ENCODE assay signal across 19 cellular contexts in genomic region chr1:4090976-4091660, GRCh38.
DNase-seq lines count a peak whose midpoint lies in the region; ATAC-seq and TF ChIP-seq lines count a peak whose summit lies in the region.
"Had no signal": no experiment of that assay in that cellular context is flagged by ENCODE, and none has a peak within 500 bp of the region (broad histone marks: within the 10 kb centered on the region; RNA-seq: fewer than 3 reads in every experiment).

No MANE protein-coding gene starts in this region.

- H3K4me3 ChIP-seq in osteoblast (ENCODE audit: insufficient read depth, low read length): no peak overlapping the region
- no peak overlapping the region for H3K4me3 ChIP-seq in sigmoid colon
- H3K4me3 ChIP-seq: BLaER1 treated with 17β-estradiol and CSF1 and Interleukin-3, amounts not matched to agents 10 nM and 100 nM; GM23248 had no signal

- WGBS in sigmoid colon, 2 donors: 82 to 90% methylated on average over 6 of the region's 6 CpGs

- no peaks in the 10 kb centered on the region for H3K79me2 ChIP-seq in osteoblast (ENCODE audit: insufficient read depth, low read length)

- no peak for ATAC-seq in natural killer cell treated with Interleukin-12 subunit alpha and Interleukin-12 subunit beta and Interleukin-15 and Interleukin-18, amount 100 ng/mL, for 72 hours
- no peak for ATAC-seq in GM21423 (IDR thresholded peaks at IDR 0.05; ENCODE audit: unreplicated experiment)

- intact Hi-C loops in sigmoid colon (cut with DNase I): no loop called here

- peak; percentile 14 for DNase-seq in activated effector memory CD4-positive, alpha-beta T cell treated with anti-CD3 and anti-CD28 coated beads, Interleukin-2, amount 50 U/mL, for 16 hours
- no peak for DNase-seq in activated effector memory CD4-positive, alpha-beta T cell treated with Interleukin-2 at 50 U/mL for 16 hours
- DNase-seq in osteoblast (ENCODE audit: insufficient read length, low spot score, missing footprints): peak; percentile 53
- DNase-seq in sigmoid colon: peak; percentile 32
- no peak for DNase-seq in natural killer cell treated with Interleukin-12 subunit alpha and Interleukin-12 subunit beta and Interleukin-15 and Interleukin-18, amount 100 ng/mL, for 72 hours (ENCODE audit: low spot score)
- DNase-seq in SW480 (ENCODE audit: low spot score): no peak
- DNase-seq: Calu3; CD4-positive, alpha-beta T cell; COR-L47; DMS79 treated with DMSO at 0.1 percent for 48 hours; GF-D8; GM23248; H7; HCEC 1CT had no signal

- no peaks in the 10 kb centered on the region for H4K20me1 ChIP-seq in osteoblast (ENCODE audit: insufficient read depth, low read length)
- H4K20me1 ChIP-seq: BLaER1 treated with 17β-estradiol and CSF1 and Interleukin-3, amounts not matched to agents 10 nM and 100 nM had no signal

- TF ChIP-seq EP300 in sigmoid colon (IDR thresholded peaks at IDR 0.05): no peak

- no peak overlapping the region for H3K27ac Mint-ChIP-seq in natural killer cell treated with Interleukin-12 subunit alpha and Interleukin-12 subunit beta and Interleukin-15 and Interleukin-18, amount 100 ng/mL, for 72 hours
- H3K27ac Mint-ChIP-seq: B cell; CD14-positive monocyte; CD4-positive, alpha-beta T cell had no signal

- no peaks in the 10 kb centered on the region for H3K36me3 Mint-ChIP-seq in natural killer cell treated with Interleukin-12 subunit alpha and Interleukin-12 subunit beta and Interleukin-15 and Interleukin-18, amount 100 ng/mL, for 72 hours
- H3K36me3 Mint-ChIP-seq: CD14-positive monocyte had no signal

- no peak overlapping the region for H3K4me3 Mint-ChIP-seq in natural killer cell treated with Interleukin-12 subunit alpha and Interleukin-12 subunit beta and Interleukin-15 and Interleukin-18, amount 100 ng/mL, for 72 hours
- H3K4me3 Mint-ChIP-seq: B cell; CD14-positive monocyte; CD4-positive, alpha-beta T cell had no signal

- H3K27ac ChIP-seq in osteoblast (ENCODE audit: low read depth, low read length): no peak overlapping the region
- no peak overlapping the region for H3K27ac ChIP-seq in sigmoid colon
- H3K27ac ChIP-seq: 22Rv1; BLaER1 treated with 17β-estradiol and CSF1 and Interleukin-3, amounts not matched to agents 10 nM and 100 nM; GM23248 had no signal

- H3K36me3 ChIP-seq in osteoblast (ENCODE audit: insufficient read depth, low read length) (no peaks in the 10 kb centered on the region), sigmoid colon (no peaks in the 10 kb centered on the region)
- H3K36me3 ChIP-seq: BLaER1 treated with 17β-estradiol and CSF1 and Interleukin-3, amounts not matched to agents 10 nM and 100 nM had no signal

- no peaks in the 10 kb centered on the region for H3K4me1 Mint-ChIP-seq in natural killer cell treated with Interleukin-12 subunit alpha and Interleukin-12 subunit beta and Interleukin-15 and Interleukin-18, amount 100 ng/mL, for 72 hours (ENCODE audit: low read depth in 2 of 2)
- H3K4me1 Mint-ChIP-seq: B cell, CD14-positive monocyte had no signal

- peaks cover 0 to 5% of the 10 kb centered on the region in 2 donors for H3K27me3 Mint-ChIP-seq in natural killer cell treated with Interleukin-12 subunit alpha and Interleukin-12 subunit beta and Interleukin-15 and Interleukin-18, amount 100 ng/mL, for 72 hours
- H3K27me3 Mint-ChIP-seq: B cell; CD4-positive, alpha-beta T cell had no signal

- H3K9me3 Mint-ChIP-seq in natural killer cell treated with Interleukin-12 subunit alpha and Interleukin-12 subunit beta and Interleukin-15 and Interleukin-18, amount 100 ng/mL, for 72 hours: no peaks in the 10 kb centered on the region

- H2AFZ ChIP-seq in osteoblast (ENCODE audit: low read length): no peak overlapping the region
- H2AFZ ChIP-seq: GM23248 had no signal

- TF ChIP-seq CTCF in osteoblast (IDR thresholded peaks at IDR 0.05; ENCODE audit: extremely low read depth, low read depth, low read length): no peak
- no peak for TF ChIP-seq CTCF in sigmoid colon (IDR thresholded peaks at IDR 0.05)

- H3K4me1 ChIP-seq in osteoblast (ENCODE audit: insufficient read depth, low read length): no peaks in the 10 kb centered on the region
- no peaks in the 10 kb centered on the region for H3K4me1 ChIP-seq in sigmoid colon

- H3K4me2 ChIP-seq in osteoblast (ENCODE audit: insufficient read depth, low read length): no peak overlapping the region

- H3K27me3 ChIP-seq in osteoblast (ENCODE audit: insufficient read depth, low read length) (no peaks in the 10 kb centered on the region), sigmoid colon (no peaks in the 10 kb centered on the region)
- H3K27me3 ChIP-seq: BLaER1 treated with 17β-estradiol and CSF1 and Interleukin-3, amounts not matched to agents 10 nM and 100 nM had no signal

- TF ChIP-seq POLR2A in sigmoid colon (IDR thresholded peaks at IDR 0.05): no peak

- H3K9me3 ChIP-seq in osteoblast (ENCODE audit: low read depth, low read length) (no peaks in the 10 kb centered on the region), sigmoid colon (peaks cover 0 to 11% (median 7%) of the 10 kb centered on the region in 4 donors)

Comparison
In these comparisons a context has a peak if more than half of its experiments do, and no peak if none do; other contexts are left out.
1. DNase-seq: peak in activated effector memory CD4-positive, alpha-beta T cell treated with anti-CD3 and anti-CD28 coated beads, Interleukin-2, amount 50 U/mL, for 16 hours (single experiment), osteoblast (single experiment) and sigmoid colon (single experiment); none in activated effector memory CD4-positive, alpha-beta T cell treated with Interleukin-2 at 50 U/mL for 16 hours (single experiment), natural killer cell treated with Interleukin-12 subunit alpha and Interleukin-12 subunit beta and Interleukin-15 and Interleukin-18, amount 100 ng/mL, for 72 hours (single experiment) and SW480 (single experiment).